12 cellular contexts compared by ENCODE assay signal in genomic region chr4:125390126-125390525, GRCh38.
DNase-seq lines count a peak whose midpoint lies in the region; ATAC-seq, FAIRE-seq and TF ChIP-seq lines count a peak whose summit lies in the region.
"Had no signal": no experiment of that assay in that cellular context is flagged by ENCODE, and none has a peak within 500 bp of the region (broad histone marks: within the 10 kb centered on the region; RNA-seq: fewer than 3 reads in every experiment).

No MANE protein-coding gene starts in this region.

- peak overlapping the region in 1 of 5 donors; percentile 9 for H3K9ac ChIP-seq in subcutaneous abdominal adipose tissue (ENCODE audit: low read length in 5 of 5)

- H3K4me3 ChIP-seq in bronchial epithelial cell (ENCODE audit: low read depth, low read length): no peak overlapping the region
- peak overlapping the region in 4 of 5 donors; percentile 8 to 42 (median 29) for H3K4me3 ChIP-seq in subcutaneous abdominal adipose tissue (ENCODE audit: low read depth in 1 of 5, low read length in 5 of 5)
- H3K4me3 ChIP-seq: body of pancreas had no signal

- peaks cover 0 to 32% (median 22%) of the 10 kb centered on the region in 5 donors for H3K4me1 ChIP-seq in subcutaneous abdominal adipose tissue (ENCODE audit: control insufficient read depth in 5 of 5, insufficient read depth in 5 of 5, low read length in 5 of 5)
- H3K4me1 ChIP-seq: body of pancreas had no signal

- TF ChIP-seq CTCF in bronchial epithelial cell (IDR thresholded peaks at IDR 0.05; ENCODE audit: insufficient read depth, low read length, severe bottlenecking): no peak

- H3K36me3 ChIP-seq in bronchial epithelial cell (ENCODE audit: control insufficient read depth, insufficient read depth, low read length) (no peaks in the 10 kb centered on the region), subcutaneous abdominal adipose tissue (ENCODE audit: control insufficient read depth in 5 of 5, insufficient read depth in 5 of 5, low read length in 5 of 5) (no peaks in the 10 kb centered on the region)

- DNase-seq in HS-27A (ENCODE audit: low read depth): peak; percentile 47
- peak; percentile 86 for DNase-seq in bronchial epithelial cell (ENCODE audit: low read depth)
- DNase-seq in iris pigment epithelial cell (ENCODE audit: low read depth): peak; percentile 90
- no peak for DNase-seq in activated naive CD4-positive, alpha-beta T cell treated with Interleukin-2 at 50 U/mL for 16 hours
- DNase-seq in substantia nigra (lab: John Stamatoyannopoulos, UW): no peak
- no peak for DNase-seq in GM19238 (ENCODE audit: insufficient read length, low spot score)
- DNase-seq: activated CD4-positive, alpha-beta T cell treated with anti-CD3 and anti-CD28 coated beads for 4 hours; body of pancreas; islet precursor cell; Kasumi-1 had no signal

- no peaks in the 10 kb centered on the region for H3K9me3 ChIP-seq in subcutaneous abdominal adipose tissue (ENCODE audit: control insufficient read depth in 5 of 5, low read length in 5 of 5)
- H3K9me3 ChIP-seq: body of pancreas had no signal

- no peak for FAIRE-seq in bronchial epithelial cell (lab: Jason Lieb, UNC)

- H3K27me3 ChIP-seq in bronchial epithelial cell (ENCODE audit: control insufficient read depth, insufficient read depth, low read length) (no peaks in the 10 kb centered on the region), subcutaneous abdominal adipose tissue (ENCODE audit: control insufficient read depth in 5 of 5, insufficient read depth in 4 of 5, low read length in 5 of 5) (no peaks in the 10 kb centered on the region)
- H3K27me3 ChIP-seq: body of pancreas had no signal

- no peak for ATAC-seq in HG03196 (IDR thresholded peaks at IDR 0.05; ENCODE audit: unreplicated experiment)

- H3K27ac ChIP-seq in subcutaneous abdominal adipose tissue (ENCODE audit: low read depth, low read length) (peak overlapping the region; percentile 74), substantia nigra (ENCODE audit: low read depth, low read length, poor library complexity, severe bottlenecking) (no peak overlapping the region)

Comparison
In these comparisons a context has a peak if more than half of its experiments do, and no peak if none do; other contexts are left out.
1. DNase-seq: peak in HS-27A (single experiment), bronchial epithelial cell (single experiment) and iris pigment epithelial cell (single experiment); none in activated naive CD4-positive, alpha-beta T cell treated with Interleukin-2 at 50 U/mL for 16 hours (single experiment), substantia nigra (0 of 49) and GM19238 (single experiment).